In genomic region chr1:15941899-15942660, GRCh38 we compare ENCODE assay signal across 14 cellular contexts. TPM values are rescaled to one million over a fixed set of nuclear protein-coding genes. Genes with fewer than 3 reads are reported as not detected.
DNase-seq lines count a peak whose midpoint lies in the region; ATAC-seq lines count a peak whose summit lies in the region.
"Had no signal": no experiment of that assay in that cellular context is flagged by ENCODE, and none has a peak within 500 bp of the region (broad histone marks: within the 10 kb centered on the region; RNA-seq: fewer than 3 reads in every experiment).

No MANE protein-coding gene starts in this region.

- peak overlapping the region; percentile 79 for H3K27ac Mint-ChIP-seq in activated T-cell treated with anti-CD3 and anti-CD28 coated beads, Interleukin-2, amount 50 U/mL, for 24 hours
- H3K27ac Mint-ChIP-seq in activated T-helper 1 cell treated with anti-CD3 and anti-CD28 coated beads, Interleukin-12 subunit alpha, Interleukin-12 subunit beta, Interleukin-2, Interleukin-4 antibody, amounts not matched to agents 30 ng/mL and 10 ng/mL and 1 ng/mL, durations not matched to agents 14 hours and 24 hours and 36 hours, result peak overlapping the region; percentile 18
- peak overlapping the region in 5 of 6 donors; percentile 16 to 74 (median 64) for H3K27ac Mint-ChIP-seq in immature natural killer cell
- peak overlapping the region; percentile 83 for H3K27ac Mint-ChIP-seq in stimulated activated naive B cell treated with anti-CD40 and anti-IgM and Interleukin-4, amounts not matched to agents 10 μg/mL and 1 μg/mL and 100 μg/mL, for 72 hours
- H3K27ac Mint-ChIP-seq in activated CD4-positive, alpha-beta memory T cell treated with anti-CD3 and anti-CD28 coated beads, Interleukin-2, amount 10 ng/mL, durations not matched to agents 7 days and 5 days, result no peak overlapping the region
- H3K27ac Mint-ChIP-seq: progenitor cell of endocrine pancreas had no signal

- H3K4me3 Mint-ChIP-seq in activated T-cell treated with anti-CD3 and anti-CD28 coated beads, Interleukin-2, amount 50 U/mL, for 24 hours, result no peak overlapping the region
- H3K4me3 Mint-ChIP-seq in activated T-helper 1 cell treated with anti-CD3 and anti-CD28 coated beads, Interleukin-12 subunit alpha, Interleukin-12 subunit beta, Interleukin-2, Interleukin-4 antibody, amounts not matched to agents 30 ng/mL and 10 ng/mL and 1 ng/mL, durations not matched to agents 14 hours and 24 hours and 36 hours, result no peak overlapping the region
- H3K4me3 Mint-ChIP-seq in immature natural killer cell, result peak overlapping the region in 1 of 5 donors; percentile 18
- H3K4me3 Mint-ChIP-seq in stimulated activated naive B cell treated with anti-CD40 and anti-IgM and Interleukin-4, amounts not matched to agents 10 μg/mL and 1 μg/mL and 100 μg/mL, for 72 hours, result no peak overlapping the region
- no peak overlapping the region for H3K4me3 Mint-ChIP-seq in activated CD4-positive, alpha-beta memory T cell treated with anti-CD3 and anti-CD28 coated beads, Interleukin-2, amount 10 ng/mL, durations not matched to agents 7 days and 5 days

- H3K9me3 Mint-ChIP-seq in activated T-cell treated with anti-CD3 and anti-CD28 coated beads, Interleukin-2, amount 50 U/mL, for 24 hours, result no peaks in the 10 kb centered on the region
- H3K9me3 Mint-ChIP-seq in activated T-helper 1 cell treated with anti-CD3 and anti-CD28 coated beads, Interleukin-12 subunit alpha, Interleukin-12 subunit beta, Interleukin-2, Interleukin-4 antibody, amounts not matched to agents 30 ng/mL and 10 ng/mL and 1 ng/mL, durations not matched to agents 14 hours and 24 hours and 36 hours, result no peaks in the 10 kb centered on the region
- H3K9me3 Mint-ChIP-seq in immature natural killer cell, result no peaks in the 10 kb centered on the region
- H3K9me3 Mint-ChIP-seq in stimulated activated naive B cell treated with anti-CD40 and anti-IgM and Interleukin-4, amounts not matched to agents 10 μg/mL and 1 μg/mL and 100 μg/mL, for 72 hours, result no peaks in the 10 kb centered on the region
- no peaks in the 10 kb centered on the region for H3K9me3 Mint-ChIP-seq in activated CD4-positive, alpha-beta memory T cell treated with anti-CD3 and anti-CD28 coated beads, Interleukin-2, amount 10 ng/mL, durations not matched to agents 7 days and 5 days

- intact Hi-C loops in activated T-helper 1 cell treated with anti-CD3 and anti-CD28 coated beads, Interleukin-12 subunit alpha, Interleukin-12 subunit beta, Interleukin-2, Interleukin-4 antibody, amounts not matched to agents 30 ng/mL and 10 ng/mL and 1 ng/mL, durations not matched to agents 14 hours and 24 hours and 36 hours (cut with micrococcal nuclease), result no loop called here

- H3K36me3 Mint-ChIP-seq in activated T-cell treated with anti-CD3 and anti-CD28 coated beads, Interleukin-2, amount 50 U/mL, for 24 hours (ENCODE audit: low read depth), result peaks cover 90% of the 10 kb centered on the region
- H3K36me3 Mint-ChIP-seq in activated T-helper 1 cell treated with anti-CD3 and anti-CD28 coated beads, Interleukin-12 subunit alpha, Interleukin-12 subunit beta, Interleukin-2, Interleukin-4 antibody, amounts not matched to agents 30 ng/mL and 10 ng/mL and 1 ng/mL, durations not matched to agents 14 hours and 24 hours and 36 hours (ENCODE audit: low read depth), result peaks cover 30% of the 10 kb centered on the region
- H3K36me3 Mint-ChIP-seq in immature natural killer cell, result peaks cover 12 to 19% (median 14%) of the 10 kb centered on the region in 3 donors
- H3K36me3 Mint-ChIP-seq in stimulated activated naive B cell treated with anti-CD40 and anti-IgM and Interleukin-4, amounts not matched to agents 10 μg/mL and 1 μg/mL and 100 μg/mL, for 72 hours, result peaks cover 39 to 55% of the 10 kb centered on the region in 2 donors
- H3K36me3 Mint-ChIP-seq in activated CD4-positive, alpha-beta memory T cell treated with anti-CD3 and anti-CD28 coated beads, Interleukin-2, amount 10 ng/mL, durations not matched to agents 7 days and 5 days (ENCODE audit: low read depth), result peaks cover 42% of the 10 kb centered on the region

- POLR2A ChIA-PET in activated CD4-positive, alpha-beta memory T cell treated with anti-CD3 and anti-CD28 coated beads, Interleukin-2, amount 10 ng/mL, durations not matched to agents 7 days and 5 days (lab: Charles Lee), result interaction anchor here (1.3 kb wide), 1 partner anchor 17 kb away, joined by 4 read pairs; no protein-coding TSS in a partner anchor

- CTCF ChIA-PET in activated CD4-positive, alpha-beta memory T cell treated with anti-CD3 and anti-CD28 coated beads, Interleukin-2, amount 10 ng/mL, durations not matched to agents 7 days and 5 days (lab: Charles Lee), result no interaction called here

- ATAC-seq in stimulated activated naive B cell treated with anti-CD40 and anti-IgM and Interleukin-4, amounts not matched to agents 10 μg/mL and 1 μg/mL and 100 μg/mL, for 72 hours (replicated peaks), result no peak
- ATAC-seq in GM19463 (IDR thresholded peaks at IDR 0.05; ENCODE audit: unreplicated experiment), result no peak
- ATAC-seq: heart left ventricle had no signal

- peaks cover 22% of the 10 kb centered on the region for H3K4me1 Mint-ChIP-seq in activated T-cell treated with anti-CD3 and anti-CD28 coated beads, Interleukin-2, amount 50 U/mL, for 24 hours (ENCODE audit: low read depth)
- H3K4me1 Mint-ChIP-seq in activated T-helper 1 cell treated with anti-CD3 and anti-CD28 coated beads, Interleukin-12 subunit alpha, Interleukin-12 subunit beta, Interleukin-2, Interleukin-4 antibody, amounts not matched to agents 30 ng/mL and 10 ng/mL and 1 ng/mL, durations not matched to agents 14 hours and 24 hours and 36 hours (ENCODE audit: low read depth), result peaks cover 12% of the 10 kb centered on the region
- peaks cover 10% of the 10 kb centered on the region in 2 donors for H3K4me1 Mint-ChIP-seq in immature natural killer cell
- H3K4me1 Mint-ChIP-seq in stimulated activated naive B cell treated with anti-CD40 and anti-IgM and Interleukin-4, amounts not matched to agents 10 μg/mL and 1 μg/mL and 100 μg/mL, for 72 hours, result peaks cover 10 to 28% of the 10 kb centered on the region in 2 donors
- peaks cover 6% of the 10 kb centered on the region for H3K4me1 Mint-ChIP-seq in activated CD4-positive, alpha-beta memory T cell treated with anti-CD3 and anti-CD28 coated beads, Interleukin-2, amount 10 ng/mL, durations not matched to agents 7 days and 5 days

- no peaks in the 10 kb centered on the region for H3K27me3 Mint-ChIP-seq in activated T-cell treated with anti-CD3 and anti-CD28 coated beads, Interleukin-2, amount 50 U/mL, for 24 hours
- no peaks in the 10 kb centered on the region for H3K27me3 Mint-ChIP-seq in activated T-helper 1 cell treated with anti-CD3 and anti-CD28 coated beads, Interleukin-12 subunit alpha, Interleukin-12 subunit beta, Interleukin-2, Interleukin-4 antibody, amounts not matched to agents 30 ng/mL and 10 ng/mL and 1 ng/mL, durations not matched to agents 14 hours and 24 hours and 36 hours (ENCODE audit: insufficient read depth)
- peaks cover 0 to 5% (median 4%) of the 10 kb centered on the region in 3 donors for H3K27me3 Mint-ChIP-seq in immature natural killer cell (ENCODE audit: low read depth in 3 of 3)
- no peaks in the 10 kb centered on the region for H3K27me3 Mint-ChIP-seq in stimulated activated naive B cell treated with anti-CD40 and anti-IgM and Interleukin-4, amounts not matched to agents 10 μg/mL and 1 μg/mL and 100 μg/mL, for 72 hours
- H3K27me3 Mint-ChIP-seq in activated CD4-positive, alpha-beta memory T cell treated with anti-CD3 and anti-CD28 coated beads, Interleukin-2, amount 10 ng/mL, durations not matched to agents 7 days and 5 days, result no peaks in the 10 kb centered on the region
- H3K27me3 Mint-ChIP-seq: progenitor cell of endocrine pancreas had no signal

- DNase-seq in activated T-cell treated with anti-CD3 and anti-CD28 coated beads, Interleukin-2, amount 50 U/mL, for 24 hours, result peak; percentile 38
- no peak for DNase-seq in activated T-cell treated with anti-CD3 and anti-CD28 coated beads, Interleukin-2, amount 50 U/mL, for 1 hour
- no peak for DNase-seq in activated T-helper 1 cell treated with anti-CD3 and anti-CD28 coated beads, Interleukin-12 subunit alpha, Interleukin-12 subunit beta, Interleukin-2, Interleukin-4 antibody, amounts not matched to agents 30 ng/mL and 10 ng/mL and 1 ng/mL, durations not matched to agents 14 hours and 24 hours and 36 hours (ENCODE audit: low spot score)
- DNase-seq in immature natural killer cell, result peak in 1 of 3 donors; percentile 44
- no peak for DNase-seq in stimulated activated naive B cell treated with anti-CD40 and anti-IgM and Interleukin-4, amounts not matched to agents 10 μg/mL and 1 μg/mL and 100 μg/mL, for 72 hours
- DNase-seq in HT-29 (ENCODE audit: low spot score), result no peak
- no peak for DNase-seq in activated CD4-positive, alpha-beta memory T cell treated with anti-CD3 and anti-CD28 coated beads, Interleukin-2, amount 10 ng/mL, durations not matched to agents 7 days and 5 days
- DNase-seq: esophagus squamous epithelium, kidney, NCI-H1694 treated with DMSO at 0.1 percent for 48 hours, NCI-H510A treated with DMSO at 0.1 percent for 48 hours had no signal

RNA-seq across cellular contexts. Expression of gene ZBTB17, which starts 33.8 kb away (rescaled TPM):
- 62.6 and 68.8 TPM in 2 replicates for total RNA-seq in activated T-helper 1 cell treated with anti-CD3 and anti-CD28 coated beads, Interleukin-12 subunit alpha, Interleukin-12 subunit beta, Interleukin-2, Interleukin-4 antibody, amounts not matched to agents 30 ng/mL and 10 ng/mL and 1 ng/mL, durations not matched to agents 14 hours and 24 hours and 36 hours
- polyA plus RNA-seq in immature natural killer cell, result 10 to 100 TPM in 1 of 3 donors, 1 to 10 TPM in 2; 6.1 to 21.4 (median 7.0) TPM
- total RNA-seq in HT-29 (2014; rRNA removed; shearing (Covaris generic)), result 44.1 and 45.5 TPM in 2 replicates
- total RNA-seq in activated CD4-positive, alpha-beta memory T cell treated with anti-CD3 and anti-CD28 coated beads, Interleukin-2, amount 10 ng/mL, durations not matched to agents 7 days and 5 days, result 10 to 100 TPM; 43.8 to 48.0 TPM
